In genomic region chr5:149357370-149358293, GRCh38 we compare ENCODE assay signal across 8 cellular contexts. TPM values are rescaled to one million over a fixed set of nuclear protein-coding genes. Genes with fewer than 3 reads are reported as not detected.
A peak's percentile ranks its signal among the peaks of the same experiment; 100 is the strongest.
DNase-seq lines count a peak whose midpoint lies in the region; ATAC-seq and TF ChIP-seq lines count a peak whose summit lies in the region.

PCYOX1L (plus strand) TSS chr5:149358046; CDS start chr5:149358069, 23 bp downstream.

- no peak for TF ChIP-seq CTCF in AG09319 (IDR thresholded peaks at IDR 0.05; ENCODE audit: low read depth, low read length)
- no peak for TF ChIP-seq CTCF in activated B cell treated with CpG ODN at 0.5 μM for 24 hours (IDR thresholded peaks at IDR 0.05)
- TF ChIP-seq CTCF in spleen (IDR thresholded peaks at IDR 0.05 in 8 of 11, conservative IDR thresholded peaks at IDR 0.05 in 3 of 11), result peak in 1 of 11 experiments; percentile 25

- intact Hi-C loops in activated B cell treated with CpG ODN at 0.5 μM for 24 hours (cut with micrococcal nuclease) (loop anchor here (1.0 to 5.0 kb wide), 5 partner anchors 12 to 975 kb away; partner anchors contain the start of genes CSNK1A1, FBXO38, GRPEL2 and HMGXB3), spleen (cut with DNase I; ENCODE audit: low total_unique reads) (no loop called here)

- DNase-seq in AG09319 (ENCODE audit: extremely low read depth, low read depth), result peak; percentile 86
- peak; percentile 99 for DNase-seq in NCI-H345 (lab: John Stamatoyannopoulos, UW)
- DNase-seq in activated B cell treated with CpG ODN at 0.5 μM for 24 hours, result peak; percentile 84
- DNase-seq in caudate nucleus (lab: John Stamatoyannopoulos, UW), result peak; percentile 42 to 98 (median 94)
- peak; percentile 96 for DNase-seq in iris pigment epithelial cell (ENCODE audit: low read depth)
- DNase-seq in spleen, result peak; percentile 98

- WGBS in spleen, 5 donors, result 2 to 3% (median 2%) methylated on average over 32 to 61 of the region's 61 CpGs

- CTCF ChIA-PET in activated B cell treated with CpG ODN at 0.5 μM for 24 hours (lab: Charles Lee), result interaction anchor here (0.9 to 2.8 kb wide), 6 partner anchors 10 to 40 kb away, joined by 3 to 8 read pairs (median 4); partner anchors contain the start of gene GRPEL2

- peak within 1 kb of the TSS; percentile 26 for H3K27ac ChIP-seq in caudate nucleus (ENCODE audit: low read depth, low read length)
- H3K27ac ChIP-seq in spleen, result peak within 1 kb of the TSS; percentile 67 to 90 (median 77)

- POLR2A ChIA-PET in activated B cell treated with CpG ODN at 0.5 μM for 24 hours (lab: Charles Lee), result interaction anchor here (0.9 to 3.5 kb wide), 5 partner anchors 9 to 194 kb away, joined by 4 to 61 read pairs (median 5); partner anchors contain the start of genes CSNK1A1 and GRPEL2

- H3K27me3 Mint-ChIP-seq in activated B cell treated with CpG ODN at 0.5 μM for 24 hours, result no peaks in the 10 kb centered on the region

- H3K4me3 Mint-ChIP-seq in activated B cell treated with CpG ODN at 0.5 μM for 24 hours, result peak within 1 kb of the TSS; percentile 92

- H3K27ac Mint-ChIP-seq in activated B cell treated with CpG ODN at 0.5 μM for 24 hours, result peak within 1 kb of the TSS; percentile 65

- no peak for TF ChIP-seq POLR2A in spleen (IDR thresholded peaks at IDR 0.05)

- H3K36me3 ChIP-seq in spleen, result peaks cover 0 to 34% (median 15%) of the 10 kb centered on the region in 6 donors

- H3K9me3 ChIP-seq in spleen, result no peaks in the 10 kb centered on the region

- ATAC-seq in GM19025 (IDR thresholded peaks at IDR 0.05; ENCODE audit: low read depth, unreplicated experiment) (peak; percentile 99), HG03280 (IDR thresholded peaks at IDR 0.05; ENCODE audit: unreplicated experiment) (peak; percentile 100), activated B cell treated with CpG ODN at 0.5 μM for 24 hours (ENCODE audit: low read depth) (peak; percentile 100)

- H3K27me3 ChIP-seq in spleen (replicated peaks in 1 of 7), result no peaks in the 10 kb centered on the region

- H3K4me1 Mint-ChIP-seq in activated B cell treated with CpG ODN at 0.5 μM for 24 hours, result peaks cover 16% of the 10 kb centered on the region

- peak within 1 kb of the TSS; percentile 66 to 92 (median 76) for H3K4me3 ChIP-seq in spleen

- peaks cover 4 to 56% (median 30%) of the 10 kb centered on the region in 6 donors for H3K4me1 ChIP-seq in spleen

- peaks cover 28% of the 10 kb centered on the region for H3K36me3 Mint-ChIP-seq in activated B cell treated with CpG ODN at 0.5 μM for 24 hours (ENCODE audit: low read depth)

- H3K9me3 Mint-ChIP-seq in activated B cell treated with CpG ODN at 0.5 μM for 24 hours, result no peaks in the 10 kb centered on the region

RNA-seq across cellular contexts. Expression of gene PCYOX1L, which starts in this region (rescaled TPM):
- total RNA-seq in activated B cell treated with CpG ODN at 0.5 μM for 24 hours, result 6.1 and 9.2 TPM in 2 replicates
- total RNA-seq in spleen, result 10 to 100 TPM in 1 of 7 donors, 1 to 10 TPM in 6; 5.4 to 13.0 (median 7.8) TPM
- polyA plus RNA-seq in spleen, result 10 to 100 TPM in 1 of 3 donors, 1 to 10 TPM in 2; 6.8 to 11.7 (median 8.1) TPM

Comparison
In these comparisons a context has a peak if more than half of its experiments do, and no peak if none do; other contexts are left out.
1. Peak in every context shown above with its lines: DNase-seq, ATAC-seq, H3K4me3 ChIP-seq and H3K27ac ChIP-seq.